In the genomic region with DNA sequence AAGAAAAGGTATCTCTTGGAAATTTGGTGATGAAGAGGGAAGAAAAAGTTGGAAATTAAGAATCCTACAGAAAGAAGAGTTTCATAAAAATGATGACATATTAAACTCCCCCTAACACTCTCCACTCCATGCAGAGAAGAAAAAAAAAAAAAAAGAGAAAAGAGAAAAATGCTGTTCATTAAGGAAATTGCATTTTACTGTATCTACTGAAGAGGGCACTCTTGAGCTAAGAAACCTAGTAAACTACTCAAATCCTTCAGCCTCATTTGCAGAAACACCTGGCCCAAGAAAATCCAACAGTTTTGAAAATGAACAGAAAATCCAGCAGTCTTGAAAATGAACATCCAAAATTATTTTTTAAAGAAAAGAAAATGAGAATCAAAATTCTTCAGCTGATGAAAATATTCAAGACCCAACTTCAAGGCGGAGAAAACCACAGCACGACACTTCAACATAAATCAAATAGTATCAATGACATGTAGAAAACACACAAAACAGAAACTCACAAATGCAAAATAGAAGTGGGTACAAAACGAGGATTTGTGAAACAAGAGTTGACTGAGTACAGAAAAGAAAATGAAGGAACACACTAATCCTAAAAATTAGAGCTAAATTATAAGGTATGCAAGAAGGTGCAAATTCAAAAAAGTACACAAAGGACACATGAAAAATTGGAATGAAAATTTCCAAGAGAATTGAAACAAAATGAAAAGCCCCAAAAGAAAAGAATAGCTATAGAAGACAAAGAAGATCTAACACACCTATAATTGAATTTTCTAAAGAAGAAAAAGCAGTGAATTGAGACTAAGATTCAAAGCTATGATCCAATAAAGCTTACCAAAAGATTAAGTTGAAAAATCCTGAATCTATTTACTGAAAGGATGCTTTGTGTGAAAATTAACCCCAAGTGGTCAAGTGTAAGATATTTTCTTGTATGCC, we compare ENCODE assay signal across 8 cellular contexts.
A peak's percentile ranks its signal among the peaks of the same experiment; 100 is the strongest.
DNase-seq lines count a peak whose midpoint lies in the region; ATAC-seq and TF ChIP-seq lines count a peak whose summit lies in the region.

No MANE protein-coding gene starts in this region.

- H3K27me3 ChIP-seq in adrenal gland: no peaks in the 10 kb centered on the region

- H3K27ac ChIP-seq in adrenal gland: no peak overlapping the region

- H3K4me3 ChIP-seq in adrenal gland: no peak overlapping the region

- intact Hi-C loops in activated CD8-positive, alpha-beta T cell treated with anti-CD3 and anti-CD28 coated beads for 36 hours (cut with micrococcal nuclease): no loop called here
- intact Hi-C loops in adrenal gland (cut with DNase I): loop anchor here in 1 of 2 donors (10.0 kb wide), 1 partner anchor 449 kb away; no protein-coding TSS in a partner anchor

- H3K4me3 Mint-ChIP-seq in activated CD8-positive, alpha-beta T cell treated with anti-CD3 and anti-CD28 coated beads for 36 hours: no peak overlapping the region
- H3K4me3 Mint-ChIP-seq in activated CD8-positive, alpha-beta T cell treated with anti-CD3 and anti-CD28 coated beads, Interleukin-2, amount 10 ng/mL, durations not matched to agents 7 days and 5 days: no peak overlapping the region

- no peak for ATAC-seq in activated CD8-positive, alpha-beta T cell treated with anti-CD3 and anti-CD28 coated beads for 36 hours
- ATAC-seq in activated CD8-positive, alpha-beta T cell treated with anti-CD3 and anti-CD28 coated beads, Interleukin-2, amount 10 ng/mL, durations not matched to agents 7 days and 5 days: no peak
- ATAC-seq in HG02588 (IDR thresholded peaks at IDR 0.05; ENCODE audit: unreplicated experiment): no peak
- no peak for ATAC-seq in HG03097 (IDR thresholded peaks at IDR 0.05; ENCODE audit: low FRiP score, unreplicated experiment)
- ATAC-seq in GM19023 (IDR thresholded peaks at IDR 0.05; ENCODE audit: unreplicated experiment): no peak

- H3K9me3 ChIP-seq in adrenal gland (replicated peaks in 1 of 3): no peaks in the 10 kb centered on the region

- TF ChIP-seq POLR2A in adrenal gland (IDR thresholded peaks at IDR 0.05): no peak

- peaks cover 13% of the 10 kb centered on the region for H3K27me3 Mint-ChIP-seq in activated CD8-positive, alpha-beta T cell treated with anti-CD3 and anti-CD28 coated beads for 36 hours
- H3K27me3 Mint-ChIP-seq in activated CD8-positive, alpha-beta T cell treated with anti-CD3 and anti-CD28 coated beads, Interleukin-2, amount 10 ng/mL, durations not matched to agents 7 days and 5 days (ENCODE audit: low read depth): peaks cover 16% of the 10 kb centered on the region

- peaks cover 5% of the 10 kb centered on the region for H3K9me3 Mint-ChIP-seq in activated CD8-positive, alpha-beta T cell treated with anti-CD3 and anti-CD28 coated beads for 36 hours
- peaks cover 5% of the 10 kb centered on the region for H3K9me3 Mint-ChIP-seq in activated CD8-positive, alpha-beta T cell treated with anti-CD3 and anti-CD28 coated beads, Interleukin-2, amount 10 ng/mL, durations not matched to agents 7 days and 5 days (ENCODE audit: insufficient read depth)

- TF ChIP-seq CTCF in activated CD8-positive, alpha-beta T cell treated with anti-CD3 and anti-CD28 coated beads for 36 hours (IDR thresholded peaks at IDR 0.05): peak; percentile 78
- peak; percentile 45 to 85 (median 60) for TF ChIP-seq CTCF in adrenal gland (IDR thresholded peaks at IDR 0.05)

- H3K4me1 Mint-ChIP-seq in activated CD8-positive, alpha-beta T cell treated with anti-CD3 and anti-CD28 coated beads for 36 hours (ENCODE audit: low read depth): peaks cover 9% of the 10 kb centered on the region
- peaks cover 5% of the 10 kb centered on the region for H3K4me1 Mint-ChIP-seq in activated CD8-positive, alpha-beta T cell treated with anti-CD3 and anti-CD28 coated beads, Interleukin-2, amount 10 ng/mL, durations not matched to agents 7 days and 5 days (ENCODE audit: low read depth)

- no peak for DNase-seq in activated CD8-positive, alpha-beta T cell treated with anti-CD3 and anti-CD28 coated beads for 36 hours
- DNase-seq in activated CD8-positive, alpha-beta T cell treated with anti-CD3 and anti-CD28 coated beads, Interleukin-2, amount 10 ng/mL, durations not matched to agents 7 days and 5 days: no peak
- DNase-seq in NCI-H1694 treated with DMSO at 0.1 percent for 48 hours (lab: John Stamatoyannopoulos, UW): peak; percentile 69
- no peak for DNase-seq in adrenal gland
- peak; percentile 57 for DNase-seq in kidney tubule cell (ENCODE audit: low spot score)

- no peaks in the 10 kb centered on the region for H3K36me3 ChIP-seq in adrenal gland (replicated peaks in 1 of 2)

- POLR2A ChIA-PET in activated CD8-positive, alpha-beta T cell treated with anti-CD3 and anti-CD28 coated beads for 36 hours (lab: Charles Lee): no interaction called here
- POLR2A ChIA-PET in activated CD8-positive, alpha-beta T cell treated with anti-CD3 and anti-CD28 coated beads, Interleukin-2, amount 10 ng/mL, durations not matched to agents 7 days and 5 days (lab: Charles Lee): interaction anchor here (0.8 kb wide), 1 partner anchor 19 kb away, joined by 3 read pairs; no protein-coding TSS in a partner anchor

- CTCF ChIA-PET in activated CD8-positive, alpha-beta T cell treated with anti-CD3 and anti-CD28 coated beads for 36 hours (lab: Charles Lee): interaction anchor here (0.7 to 3.5 kb wide), 34 partner anchors 11 to 1096 kb away, joined by 3 to 62 read pairs (median 4); a partner anchor contains a TSS
- CTCF ChIA-PET in activated CD8-positive, alpha-beta T cell treated with anti-CD3 and anti-CD28 coated beads, Interleukin-2, amount 10 ng/mL, durations not matched to agents 7 days and 5 days (lab: Charles Lee): interaction anchor here (0.7 to 6.1 kb wide), 31 partner anchors 11 to 1007 kb away, joined by 3 to 51 read pairs (median 5); a partner anchor contains a TSS

- H3K4me1 ChIP-seq in adrenal gland (replicated peaks in 1 of 2): no peaks in the 10 kb centered on the region

- H3K36me3 Mint-ChIP-seq in activated CD8-positive, alpha-beta T cell treated with anti-CD3 and anti-CD28 coated beads for 36 hours (ENCODE audit: low read depth): no peaks in the 10 kb centered on the region
- H3K36me3 Mint-ChIP-seq in activated CD8-positive, alpha-beta T cell treated with anti-CD3 and anti-CD28 coated beads, Interleukin-2, amount 10 ng/mL, durations not matched to agents 7 days and 5 days (ENCODE audit: low read depth): peaks cover 3% of the 10 kb centered on the region

- 41 to 66% (median 56%) methylated on average over 3 of the region's 3 CpGs for WGBS in adrenal gland, 4 donors

- no peak overlapping the region for H3K27ac Mint-ChIP-seq in activated CD8-positive, alpha-beta T cell treated with anti-CD3 and anti-CD28 coated beads for 36 hours
- H3K27ac Mint-ChIP-seq in activated CD8-positive, alpha-beta T cell treated with anti-CD3 and anti-CD28 coated beads, Interleukin-2, amount 10 ng/mL, durations not matched to agents 7 days and 5 days: no peak overlapping the region

Comparison
In these comparisons a context has a peak if more than half of its experiments do, and no peak if none do; other contexts are left out.
1. DNase-seq: peak in NCI-H1694 treated with DMSO at 0.1 percent for 48 hours (single experiment) and kidney tubule cell (single experiment); none in activated CD8-positive, alpha-beta T cell treated with anti-CD3 and anti-CD28 coated beads for 36 hours (single experiment), activated CD8-positive, alpha-beta T cell treated with anti-CD3 and anti-CD28 coated beads, Interleukin-2, amount 10 ng/mL, durations not matched to agents 7 days and 5 days (single experiment) and adrenal gland (0 of 7).